9 cellular contexts compared by ENCODE assay signal in genomic region chr6:159654483-159655098, GRCh38. TPM values are rescaled to one million over a fixed set of nuclear protein-coding genes. Genes with fewer than 3 reads are reported as not detected.
DNase-seq lines count a peak whose midpoint lies in the region; ATAC-seq and TF ChIP-seq lines count a peak whose summit lies in the region.
"Had no signal": no experiment of that assay in that cellular context is flagged by ENCODE, and none has a peak within 500 bp of the region (broad histone marks: within the 10 kb centered on the region; RNA-seq: fewer than 3 reads in every experiment).

No MANE protein-coding gene starts in this region.

- H3K4me1 ChIP-seq in foreskin keratinocyte (no peaks in the 10 kb centered on the region), psoas muscle (no peaks in the 10 kb centered on the region)

- intact Hi-C loops in psoas muscle (cut with DNase I) = loop anchor here (5.0 to 10.0 kb wide), 3 partner anchors 400 to 482 kb away; no protein-coding TSS in a partner anchor

- WGBS in psoas muscle, 3 donors = 0 to 3% (median 0%) methylated on average over 2 of the region's 2 CpGs

- no peaks in the 10 kb centered on the region for H3K9me3 ChIP-seq in psoas muscle

- H3K4me3 ChIP-seq in GM12865 (ENCODE audit: low read depth, low read length) (no peak overlapping the region), psoas muscle (no peak overlapping the region)

- H3K36me3 ChIP-seq in psoas muscle (ENCODE audit: insufficient read depth in 1 of 2, low read depth in 1 of 2) = peaks cover 4 to 7% of the 10 kb centered on the region in 2 donors

- H3K27me3 ChIP-seq in foreskin keratinocyte (no peaks in the 10 kb centered on the region), psoas muscle (ENCODE audit: insufficient read depth in 3 of 3, low read length in 2 of 3) (no peaks in the 10 kb centered on the region)

- DNase-seq in GM12865 (ENCODE audit: low read depth) (peak; percentile 59), NCI-H1694 (lab: John Stamatoyannopoulos, UW) (peak; percentile 61), SW480 (ENCODE audit: low spot score) (peak; percentile 69), foreskin keratinocyte (peak; percentile 10 to 29), psoas muscle (no peak), islet precursor cell (no peak)
- DNase-seq: activated naive CD8-positive, alpha-beta T cell treated with anti-CD3 and anti-CD28 coated beads, Interleukin-2, amount 10 ng/mL, durations not matched to agents 7 days and 5 days had no signal

- H3K27ac ChIP-seq in 22Rv1 (no peak overlapping the region), foreskin keratinocyte (no peak overlapping the region), psoas muscle (no peak overlapping the region)

- ATAC-seq in foreskin keratinocyte = peak; percentile 37
- peak in 3 of 4 donors; percentile 31 to 49 (median 41) for ATAC-seq in psoas muscle
- no peak for ATAC-seq in GM21390 (IDR thresholded peaks at IDR 0.05; ENCODE audit: unreplicated experiment)

- TF ChIP-seq CTCF in 22Rv1 (IDR thresholded peaks at IDR 0.05) (peak; percentile 78), GM12865 (IDR thresholded peaks at IDR 0.05; ENCODE audit: insufficient read depth, low read depth, low read length, missing control alignments) (peak; percentile 37), foreskin keratinocyte (conservative IDR thresholded peaks at IDR 0.05) (peak; percentile 79), psoas muscle (IDR thresholded peaks at IDR 0.05) (peak; percentile 68)

RNA-seq across cellular contexts. Expression of gene SOD2, which starts 38.5 kb away (rescaled TPM):
- 55.9 and 62.0 TPM in 2 replicates for total RNA-seq in foreskin keratinocyte
- 26.1 and 27.0 TPM in 2 replicates for polyA plus RNA-seq in foreskin keratinocyte
- 1,000 to 10,000 TPM in 3 of 4 donors, 100 to 1,000 TPM in 1; 573 to 7,738 (median 3,937) TPM for total RNA-seq in psoas muscle
- over 10,000 TPM in 1 of 3 donors, 1,000 to 10,000 TPM in 2; 5,251 to 11,097 (median 6,044) TPM for polyA plus RNA-seq in psoas muscle

Comparison
In these comparisons a context has a peak if more than half of its experiments do, and no peak if none do; other contexts are left out.
1. DNase-seq: peak in GM12865 (single experiment), NCI-H1694 (single experiment), SW480 (single experiment) and foreskin keratinocyte (2 of 2); none in psoas muscle (0 of 2) and islet precursor cell (single experiment).
2. Peak in every context shown above with its lines, with median percentiles within 50 percentile points of each other: CTCF ChIP-seq.